In genomic region chr6:118971682-118972081, GRCh38 we compare ENCODE assay signal across 28 cellular contexts.
"Had no signal": no experiment of that assay in that cellular context is flagged by ENCODE, and none has a peak within 500 bp of the region (broad histone marks: within the 10 kb centered on the region; RNA-seq: fewer than 3 reads in every experiment).

No MANE protein-coding gene starts in this region.

- H3K9ac ChIP-seq: parathyroid adenoma had no signal

- H3K27me3 ChIP-seq: ovary, right lobe of liver, sigmoid colon, stomach, thyroid gland, tibial nerve, upper lobe of left lung, vagina had no signal

- H3K4me1 ChIP-seq: parathyroid adenoma, psoas muscle, right lobe of liver, sigmoid colon, stomach, thyroid gland, upper lobe of left lung, vagina had no signal

- H2AFZ ChIP-seq: parathyroid adenoma had no signal

- DNase-seq: nephron progenitor cell; occipital lobe; ovary; posterior cingulate gyrus; psoas muscle; right cardiac atrium; right lobe of liver; sigmoid colon; small intestine; stimulated activated CD4-positive, alpha-beta T cell treated with anti-CD3 and anti-CD28 coated beads, Interleukin-15, amount 100 ng/mL, for 24 hours; stimulated activated CD4-positive, alpha-beta T cell treated with anti-CD3 and anti-CD28 coated beads, Interleukin-2, amount 100 ng/mL, for 24 hours; stimulated activated CD4-positive, alpha-beta T cell treated with anti-CD3 and anti-CD28 coated beads, Interleukin-2, amount 100 ng/mL, for 48 hours; stimulated activated CD4-positive, alpha-beta T cell treated with anti-CD3 and anti-CD28 coated beads, Interleukin-4, amount 100 ng/mL, for 24 hours; stimulated activated naive B cell treated with anti-CD40 and anti-IgM and Interleukin-4, amounts not matched to agents 10 μg/mL and 1 μg/mL and 100 μg/mL, for 72 hours; stimulated activated naive CD4-positive, alpha-beta T cell treated with Interleukin-2 at 50 U/mL for 16 hours; stomach; thyroid gland; trophoblast cell; upper lobe of left lung had no signal

- H3K27me3 Mint-ChIP-seq: natural killer cell treated with Interleukin-12 subunit alpha and Interleukin-12 subunit beta and Interleukin-15 and Interleukin-18, amount 100 ng/mL, for 72 hours; progenitor cell of endocrine pancreas; stimulated activated naive B cell treated with anti-CD40 and anti-IgM and Interleukin-4, amounts not matched to agents 10 μg/mL and 1 μg/mL and 100 μg/mL, for 72 hours; stimulated activated naive CD8-positive, alpha-beta T cell treated with anti-CD3 and anti-CD28 coated beads, Interleukin-15, Interleukin-2, amounts not matched to agents 100 ng/mL and 50 ng/mL, for 24 hours had no signal

- ATAC-seq: natural killer cell treated with Interleukin-12 subunit alpha and Interleukin-12 subunit beta and Interleukin-15 and Interleukin-18, amount 100 ng/mL, for 72 hours; psoas muscle; right cardiac atrium; right lobe of liver; stimulated activated effector memory CD8-positive, alpha-beta T cell treated with anti-CD3 and anti-CD28 coated beads, Interleukin-12 subunit alpha, Interleukin-12 subunit beta, amount 100 ng/mL, for 72 hours; stimulated activated naive B cell treated with anti-CD40 and anti-IgM and Interleukin-4, amounts not matched to agents 10 μg/mL and 1 μg/mL and 100 μg/mL, for 72 hours had no signal

- H3K36me3 ChIP-seq: ovary, right lobe of liver, sigmoid colon, stomach, thoracic aorta, thyroid gland, tibial nerve, upper lobe of left lung, vagina had no signal

- H3K4me1 Mint-ChIP-seq: nephron progenitor cell; neural crest cell; stimulated activated effector memory CD8-positive, alpha-beta T cell treated with anti-CD3 and anti-CD28 coated beads, Interleukin-12 subunit alpha, Interleukin-12 subunit beta, amount 100 ng/mL, for 72 hours; stimulated activated naive B cell treated with anti-CD40 and anti-IgM and Interleukin-4, amounts not matched to agents 10 μg/mL and 1 μg/mL and 100 μg/mL, for 72 hours had no signal

- H3K36me3 Mint-ChIP-seq: natural killer cell treated with Interleukin-12 subunit alpha and Interleukin-12 subunit beta and Interleukin-15 and Interleukin-18, amount 100 ng/mL, for 72 hours; stimulated activated effector memory CD8-positive, alpha-beta T cell treated with anti-CD3 and anti-CD28 coated beads, Interleukin-12 subunit alpha, Interleukin-12 subunit beta, amount 100 ng/mL, for 72 hours; stimulated activated naive B cell treated with anti-CD40 and anti-IgM and Interleukin-4, amounts not matched to agents 10 μg/mL and 1 μg/mL and 100 μg/mL, for 72 hours had no signal

- H3K4me3 Mint-ChIP-seq: natural killer cell treated with Interleukin-12 subunit alpha and Interleukin-12 subunit beta and Interleukin-15 and Interleukin-18, amount 100 ng/mL, for 72 hours; nephron progenitor cell; neural crest cell; stimulated activated effector memory CD8-positive, alpha-beta T cell treated with anti-CD3 and anti-CD28 coated beads, Interleukin-12 subunit alpha, Interleukin-12 subunit beta, amount 100 ng/mL, for 72 hours; stimulated activated naive B cell treated with anti-CD40 and anti-IgM and Interleukin-4, amounts not matched to agents 10 μg/mL and 1 μg/mL and 100 μg/mL, for 72 hours; stimulated activated naive CD8-positive, alpha-beta T cell treated with anti-CD3 and anti-CD28 coated beads, Interleukin-15, Interleukin-2, amounts not matched to agents 100 ng/mL and 50 ng/mL, for 24 hours had no signal

- H3K27ac Mint-ChIP-seq: natural killer cell treated with Interleukin-12 subunit alpha and Interleukin-12 subunit beta and Interleukin-15 and Interleukin-18, amount 100 ng/mL, for 72 hours; nephron progenitor cell; progenitor cell of endocrine pancreas; stimulated activated effector memory CD8-positive, alpha-beta T cell treated with anti-CD3 and anti-CD28 coated beads, Interleukin-12 subunit alpha, Interleukin-12 subunit beta, amount 100 ng/mL, for 72 hours; stimulated activated naive B cell treated with anti-CD40 and anti-IgM and Interleukin-4, amounts not matched to agents 10 μg/mL and 1 μg/mL and 100 μg/mL, for 72 hours; stimulated activated naive CD8-positive, alpha-beta T cell treated with anti-CD3 and anti-CD28 coated beads, Interleukin-15, Interleukin-2, amounts not matched to agents 100 ng/mL and 50 ng/mL, for 24 hours had no signal

- H3K9me3 ChIP-seq: ovary, psoas muscle, right lobe of liver, sigmoid colon, stomach, thoracic aorta, thyroid gland, tibial nerve, upper lobe of left lung, vagina had no signal

- H3K27ac ChIP-seq: ovary, parathyroid adenoma, psoas muscle, right lobe of liver, sigmoid colon, stomach, thoracic aorta, thyroid gland, tibial nerve, upper lobe of left lung, vagina had no signal

- H3K9me3 Mint-ChIP-seq: natural killer cell treated with Interleukin-12 subunit alpha and Interleukin-12 subunit beta and Interleukin-15 and Interleukin-18, amount 100 ng/mL, for 72 hours; nephron progenitor cell; neural crest cell; stimulated activated effector memory CD8-positive, alpha-beta T cell treated with anti-CD3 and anti-CD28 coated beads, Interleukin-12 subunit alpha, Interleukin-12 subunit beta, amount 100 ng/mL, for 72 hours; stimulated activated naive B cell treated with anti-CD40 and anti-IgM and Interleukin-4, amounts not matched to agents 10 μg/mL and 1 μg/mL and 100 μg/mL, for 72 hours; stimulated activated naive CD8-positive, alpha-beta T cell treated with anti-CD3 and anti-CD28 coated beads, Interleukin-15, Interleukin-2, amounts not matched to agents 100 ng/mL and 50 ng/mL, for 24 hours had no signal

- H3K4me3 ChIP-seq: ovary, psoas muscle, right lobe of liver, sigmoid colon, stomach, thoracic aorta, thyroid gland, tibial nerve, upper lobe of left lung, vagina had no signal
